2 cellular contexts compared by ENCODE assay signal in the genomic region with DNA sequence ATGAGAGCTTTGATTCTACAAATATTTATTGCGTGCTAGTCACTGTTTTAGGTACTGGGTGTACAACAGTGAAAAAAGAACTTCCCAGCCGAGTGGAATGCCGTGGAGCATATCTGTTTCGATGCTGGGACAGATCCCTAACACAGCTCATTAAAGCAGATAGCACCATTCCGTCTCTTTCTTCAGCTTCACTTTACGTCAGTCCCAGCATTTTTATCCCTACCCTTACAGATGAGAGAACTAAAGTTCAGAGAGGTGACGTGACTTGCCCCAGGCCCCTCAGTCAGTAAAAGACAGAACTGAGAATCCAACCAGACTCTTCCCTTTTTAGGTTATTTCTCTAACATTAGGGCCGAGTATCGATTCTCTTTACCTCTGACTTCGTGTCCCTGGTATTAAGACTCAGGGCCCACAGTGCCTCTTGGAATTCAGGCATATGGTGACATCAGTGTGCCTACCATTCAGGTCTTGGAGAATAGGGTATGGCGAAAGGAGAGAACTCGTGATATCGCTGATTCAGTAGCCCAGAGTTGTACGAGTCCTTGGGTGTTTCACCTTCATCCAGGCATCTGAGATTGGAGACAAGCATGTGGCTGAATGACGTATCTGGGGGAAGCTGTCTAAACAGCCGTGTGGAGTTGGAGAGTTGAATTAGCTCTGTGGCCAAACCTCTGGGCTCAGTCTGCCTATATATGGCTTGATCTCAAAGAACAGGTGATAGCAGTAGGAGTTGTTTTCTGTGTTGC.
TF ChIP-seq lines count a peak whose summit lies in the region.

No MANE protein-coding gene starts in this region.

TF ChIP-seq in HCT116, 20 proteins besides CTCF, POLR2A, EP300 and RAD21:
- TF ChIP-seq POLR2AphosphoS5 (IDR thresholded peaks at IDR 0.05; ENCODE audit: low read depth, low read length): 0 out of 2 replicates have a peak, but pooled peaks have one; percentile 24
- TF ChIP-seq SIN3A (IDR thresholded peaks at IDR 0.05; ENCODE audit: low read depth): no peak
- no peak for TF ChIP-seq CBX3 (IDR thresholded peaks at IDR 0.05; ENCODE audit: low read depth)
TF ChIP-seq in HCT116: peak in this region for 1.

TF ChIP-seq in K562, 482 proteins besides CTCF, POLR2A, EP300 and RAD21 (continues in another document):
- TF ChIP-seq, protein P1, sequence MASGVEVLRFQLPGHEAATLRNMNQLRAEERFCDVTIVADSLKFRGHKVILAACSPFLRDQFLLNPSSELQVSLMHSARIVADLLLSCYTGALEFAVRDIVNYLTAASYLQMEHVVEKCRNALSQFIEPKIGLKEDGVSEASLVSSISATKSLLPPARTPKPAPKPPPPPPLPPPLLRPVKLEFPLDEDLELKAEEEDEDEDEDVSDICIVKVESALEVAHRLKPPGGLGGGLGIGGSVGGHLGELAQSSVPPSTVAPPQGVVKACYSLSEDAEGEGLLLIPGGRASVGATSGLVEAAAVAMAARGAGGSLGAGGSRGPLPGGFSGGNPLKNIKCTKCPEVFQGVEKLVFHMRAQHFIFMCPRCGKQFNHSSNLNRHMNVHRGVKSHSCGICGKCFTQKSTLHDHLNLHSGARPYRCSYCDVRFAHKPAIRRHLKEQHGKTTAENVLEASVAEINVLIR (CRISPR knock-in tag; IDR thresholded peaks at IDR 0.05): peak; percentile 51; the same call in 1 of the 2 replicates
- TF ChIP-seq CBFA2T3 (IDR thresholded peaks at IDR 0.05) (peak; percentile 65), ZEB2 (IDR thresholded peaks at IDR 0.05) (peak; percentile 38; the same call in 1 of the 2 replicates), MYNN (IDR thresholded peaks at IDR 0.05) (no peak), MYNN (CRISPR knock-in tag; IDR thresholded peaks at IDR 0.05) (no peak), CREB1 (IDR thresholded peaks at IDR 0.05) (no peak), CREB1 (CRISPR knock-in tag; IDR thresholded peaks at IDR 0.05) (peak; percentile 63), JUN (IDR thresholded peaks at IDR 0.05; ENCODE audit: borderline replicate concordance, low read depth, low read length) (peak; percentile 69; the same call in 1 of the 2 replicates), JUN (CRISPR knock-in tag; IDR thresholded peaks at IDR 0.05; ENCODE audit: borderline replicate concordance) (no peak; the same call in 1 of the 2 replicates), TOE1 (IDR thresholded peaks at IDR 0.05; ENCODE audit: borderline replicate concordance) (peak; percentile 80; the same call in 1 of the 2 replicates), TOE1 (CRISPR knock-in tag; IDR thresholded peaks at IDR 0.05; ENCODE audit: borderline replicate concordance, low read depth) (no peak), RBM39 (optimal IDR thresholded peaks at IDR 0.05; ENCODE audit: low read depth, low read length) (no peak), HEY1 (CRISPR knock-in tag; IDR thresholded peaks at IDR 0.05; ENCODE audit: borderline replicate concordance) (no peak), CBFA2T2 (conservative IDR thresholded peaks at IDR 0.05) (peak; percentile 37), EHMT2 (IDR thresholded peaks at IDR 0.05) (peak; percentile 35; the same call in 1 of the 2 replicates), SMARCA4 (IDR thresholded peaks at IDR 0.05) (peak; percentile 13; the same call in 1 of the 2 replicates), DPF2 (IDR thresholded peaks at IDR 0.05) (0 out of 2 replicates have a peak, but pooled peaks have one; percentile 21), RBM17 (IDR thresholded peaks at IDR 0.05; ENCODE audit: borderline replicate concordance, low read depth, low read length) (no peak), CTBP1 (IDR thresholded peaks at IDR 0.05; ENCODE audit: borderline replicate concordance) (peak; percentile 67), SIN3B (IDR thresholded peaks at IDR 0.05; ENCODE audit: low read depth) (no peak), ESRRA (IDR thresholded peaks at IDR 0.05; ENCODE audit: borderline replicate concordance, low read depth) (peak; percentile 77; the same call in 1 of the 2 replicates), SAFB2 (IDR thresholded peaks at IDR 0.05; ENCODE audit: borderline replicate concordance, low read depth, low read length, severe bottlenecking) (no peak), CBX2 (IDR thresholded peaks at IDR 0.05; ENCODE audit: insufficient read depth, low read length, poor library complexity, severe bottlenecking) (no peak)
- TF ChIP-seq, protein P2, sequence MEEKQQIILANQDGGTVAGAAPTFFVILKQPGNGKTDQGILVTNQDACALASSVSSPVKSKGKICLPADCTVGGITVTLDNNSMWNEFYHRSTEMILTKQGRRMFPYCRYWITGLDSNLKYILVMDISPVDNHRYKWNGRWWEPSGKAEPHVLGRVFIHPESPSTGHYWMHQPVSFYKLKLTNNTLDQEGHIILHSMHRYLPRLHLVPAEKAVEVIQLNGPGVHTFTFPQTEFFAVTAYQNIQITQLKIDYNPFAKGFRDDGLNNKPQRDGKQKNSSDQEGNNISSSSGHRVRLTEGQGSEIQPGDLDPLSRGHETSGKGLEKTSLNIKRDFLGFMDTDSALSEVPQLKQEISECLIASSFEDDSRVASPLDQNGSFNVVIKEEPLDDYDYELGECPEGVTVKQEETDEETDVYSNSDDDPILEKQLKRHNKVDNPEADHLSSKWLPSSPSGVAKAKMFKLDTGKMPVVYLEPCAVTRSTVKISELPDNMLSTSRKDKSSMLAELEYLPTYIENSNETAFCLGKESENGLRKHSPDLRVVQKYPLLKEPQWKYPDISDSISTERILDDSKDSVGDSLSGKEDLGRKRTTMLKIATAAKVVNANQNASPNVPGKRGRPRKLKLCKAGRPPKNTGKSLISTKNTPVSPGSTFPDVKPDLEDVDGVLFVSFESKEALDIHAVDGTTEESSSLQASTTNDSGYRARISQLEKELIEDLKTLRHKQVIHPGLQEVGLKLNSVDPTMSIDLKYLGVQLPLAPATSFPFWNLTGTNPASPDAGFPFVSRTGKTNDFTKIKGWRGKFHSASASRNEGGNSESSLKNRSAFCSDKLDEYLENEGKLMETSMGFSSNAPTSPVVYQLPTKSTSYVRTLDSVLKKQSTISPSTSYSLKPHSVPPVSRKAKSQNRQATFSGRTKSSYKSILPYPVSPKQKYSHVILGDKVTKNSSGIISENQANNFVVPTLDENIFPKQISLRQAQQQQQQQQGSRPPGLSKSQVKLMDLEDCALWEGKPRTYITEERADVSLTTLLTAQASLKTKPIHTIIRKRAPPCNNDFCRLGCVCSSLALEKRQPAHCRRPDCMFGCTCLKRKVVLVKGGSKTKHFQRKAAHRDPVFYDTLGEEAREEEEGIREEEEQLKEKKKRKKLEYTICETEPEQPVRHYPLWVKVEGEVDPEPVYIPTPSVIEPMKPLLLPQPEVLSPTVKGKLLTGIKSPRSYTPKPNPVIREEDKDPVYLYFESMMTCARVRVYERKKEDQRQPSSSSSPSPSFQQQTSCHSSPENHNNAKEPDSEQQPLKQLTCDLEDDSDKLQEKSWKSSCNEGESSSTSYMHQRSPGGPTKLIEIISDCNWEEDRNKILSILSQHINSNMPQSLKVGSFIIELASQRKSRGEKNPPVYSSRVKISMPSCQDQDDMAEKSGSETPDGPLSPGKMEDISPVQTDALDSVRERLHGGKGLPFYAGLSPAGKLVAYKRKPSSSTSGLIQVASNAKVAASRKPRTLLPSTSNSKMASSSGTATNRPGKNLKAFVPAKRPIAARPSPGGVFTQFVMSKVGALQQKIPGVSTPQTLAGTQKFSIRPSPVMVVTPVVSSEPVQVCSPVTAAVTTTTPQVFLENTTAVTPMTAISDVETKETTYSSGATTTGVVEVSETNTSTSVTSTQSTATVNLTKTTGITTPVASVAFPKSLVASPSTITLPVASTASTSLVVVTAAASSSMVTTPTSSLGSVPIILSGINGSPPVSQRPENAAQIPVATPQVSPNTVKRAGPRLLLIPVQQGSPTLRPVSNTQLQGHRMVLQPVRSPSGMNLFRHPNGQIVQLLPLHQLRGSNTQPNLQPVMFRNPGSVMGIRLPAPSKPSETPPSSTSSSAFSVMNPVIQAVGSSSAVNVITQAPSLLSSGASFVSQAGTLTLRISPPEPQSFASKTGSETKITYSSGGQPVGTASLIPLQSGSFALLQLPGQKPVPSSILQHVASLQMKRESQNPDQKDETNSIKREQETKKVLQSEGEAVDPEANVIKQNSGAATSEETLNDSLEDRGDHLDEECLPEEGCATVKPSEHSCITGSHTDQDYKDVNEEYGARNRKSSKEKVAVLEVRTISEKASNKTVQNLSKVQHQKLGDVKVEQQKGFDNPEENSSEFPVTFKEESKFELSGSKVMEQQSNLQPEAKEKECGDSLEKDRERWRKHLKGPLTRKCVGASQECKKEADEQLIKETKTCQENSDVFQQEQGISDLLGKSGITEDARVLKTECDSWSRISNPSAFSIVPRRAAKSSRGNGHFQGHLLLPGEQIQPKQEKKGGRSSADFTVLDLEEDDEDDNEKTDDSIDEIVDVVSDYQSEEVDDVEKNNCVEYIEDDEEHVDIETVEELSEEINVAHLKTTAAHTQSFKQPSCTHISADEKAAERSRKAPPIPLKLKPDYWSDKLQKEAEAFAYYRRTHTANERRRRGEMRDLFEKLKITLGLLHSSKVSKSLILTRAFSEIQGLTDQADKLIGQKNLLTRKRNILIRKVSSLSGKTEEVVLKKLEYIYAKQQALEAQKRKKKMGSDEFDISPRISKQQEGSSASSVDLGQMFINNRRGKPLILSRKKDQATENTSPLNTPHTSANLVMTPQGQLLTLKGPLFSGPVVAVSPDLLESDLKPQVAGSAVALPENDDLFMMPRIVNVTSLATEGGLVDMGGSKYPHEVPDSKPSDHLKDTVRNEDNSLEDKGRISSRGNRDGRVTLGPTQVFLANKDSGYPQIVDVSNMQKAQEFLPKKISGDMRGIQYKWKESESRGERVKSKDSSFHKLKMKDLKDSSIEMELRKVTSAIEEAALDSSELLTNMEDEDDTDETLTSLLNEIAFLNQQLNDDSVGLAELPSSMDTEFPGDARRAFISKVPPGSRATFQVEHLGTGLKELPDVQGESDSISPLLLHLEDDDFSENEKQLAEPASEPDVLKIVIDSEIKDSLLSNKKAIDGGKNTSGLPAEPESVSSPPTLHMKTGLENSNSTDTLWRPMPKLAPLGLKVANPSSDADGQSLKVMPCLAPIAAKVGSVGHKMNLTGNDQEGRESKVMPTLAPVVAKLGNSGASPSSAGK (IDR thresholded peaks at IDR 0.05): peak; percentile 83
- TF ChIP-seq, protein P3, sequence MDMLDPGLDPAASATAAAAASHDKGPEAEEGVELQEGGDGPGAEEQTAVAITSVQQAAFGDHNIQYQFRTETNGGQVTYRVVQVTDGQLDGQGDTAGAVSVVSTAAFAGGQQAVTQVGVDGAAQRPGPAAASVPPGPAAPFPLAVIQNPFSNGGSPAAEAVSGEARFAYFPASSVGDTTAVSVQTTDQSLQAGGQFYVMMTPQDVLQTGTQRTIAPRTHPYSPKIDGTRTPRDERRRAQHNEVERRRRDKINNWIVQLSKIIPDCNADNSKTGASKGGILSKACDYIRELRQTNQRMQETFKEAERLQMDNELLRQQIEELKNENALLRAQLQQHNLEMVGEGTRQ (CRISPR knock-in tag; IDR thresholded peaks at IDR 0.05): no peak
- TF ChIP-seq, protein P4, sequence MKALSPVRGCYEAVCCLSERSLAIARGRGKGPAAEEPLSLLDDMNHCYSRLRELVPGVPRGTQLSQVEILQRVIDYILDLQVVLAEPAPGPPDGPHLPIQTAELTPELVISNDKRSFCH (CRISPR knock-in tag; IDR thresholded peaks at IDR 0.05): no peak
- TF ChIP-seq, protein P4 (tag; IDR thresholded peaks at IDR 0.05): peak; percentile 51; the same call in 1 of the 2 replicates
- TF ChIP-seq, protein P5, sequence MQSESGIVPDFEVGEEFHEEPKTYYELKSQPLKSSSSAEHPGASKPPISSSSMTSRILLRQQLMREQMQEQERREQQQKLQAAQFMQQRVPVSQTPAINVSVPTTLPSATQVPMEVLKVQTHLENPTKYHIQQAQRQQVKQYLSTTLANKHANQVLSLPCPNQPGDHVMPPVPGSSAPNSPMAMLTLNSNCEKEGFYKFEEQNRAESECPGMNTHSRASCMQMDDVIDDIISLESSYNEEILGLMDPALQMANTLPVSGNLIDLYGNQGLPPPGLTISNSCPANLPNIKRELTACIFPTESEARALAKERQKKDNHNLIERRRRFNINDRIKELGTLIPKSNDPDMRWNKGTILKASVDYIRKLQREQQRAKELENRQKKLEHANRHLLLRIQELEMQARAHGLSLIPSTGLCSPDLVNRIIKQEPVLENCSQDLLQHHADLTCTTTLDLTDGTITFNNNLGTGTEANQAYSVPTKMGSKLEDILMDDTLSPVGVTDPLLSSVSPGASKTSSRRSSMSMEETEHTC (IDR thresholded peaks at IDR 0.05): peak; percentile 61; the same call in 1 of the 2 replicates
- TF ChIP-seq, protein P6, sequence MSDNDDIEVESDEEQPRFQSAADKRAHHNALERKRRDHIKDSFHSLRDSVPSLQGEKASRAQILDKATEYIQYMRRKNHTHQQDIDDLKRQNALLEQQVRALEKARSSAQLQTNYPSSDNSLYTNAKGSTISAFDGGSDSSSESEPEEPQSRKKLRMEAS (CRISPR knock-in tag; IDR thresholded peaks at IDR 0.05): peak; percentile 62
- TF ChIP-seq, protein P7, sequence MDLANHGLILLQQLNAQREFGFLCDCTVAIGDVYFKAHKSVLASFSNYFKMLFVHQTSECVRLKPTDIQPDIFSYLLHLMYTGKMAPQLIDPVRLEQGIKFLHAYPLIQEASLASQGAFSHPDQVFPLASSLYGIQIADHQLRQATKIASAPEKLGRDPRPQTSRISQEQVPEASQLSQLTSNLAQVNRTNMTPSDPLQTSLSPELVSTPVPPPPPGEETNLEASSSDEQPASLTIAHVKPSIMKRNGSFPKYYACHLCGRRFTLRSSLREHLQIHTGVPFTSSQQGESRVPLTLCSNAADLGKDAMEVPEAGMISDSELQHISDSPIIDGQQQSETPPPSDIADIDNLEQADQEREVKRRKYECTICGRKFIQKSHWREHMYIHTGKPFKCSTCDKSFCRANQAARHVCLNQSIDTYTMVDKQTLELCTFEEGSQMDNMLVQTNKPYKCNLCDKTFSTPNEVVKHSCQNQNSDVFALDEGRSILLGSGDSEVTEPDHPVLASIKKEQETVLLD (IDR thresholded peaks at IDR 0.05): 0 out of 2 replicates have a peak, but pooled peaks have one; percentile 26
